ENCODE assay signal across 1 cellular context in the genomic region with DNA sequence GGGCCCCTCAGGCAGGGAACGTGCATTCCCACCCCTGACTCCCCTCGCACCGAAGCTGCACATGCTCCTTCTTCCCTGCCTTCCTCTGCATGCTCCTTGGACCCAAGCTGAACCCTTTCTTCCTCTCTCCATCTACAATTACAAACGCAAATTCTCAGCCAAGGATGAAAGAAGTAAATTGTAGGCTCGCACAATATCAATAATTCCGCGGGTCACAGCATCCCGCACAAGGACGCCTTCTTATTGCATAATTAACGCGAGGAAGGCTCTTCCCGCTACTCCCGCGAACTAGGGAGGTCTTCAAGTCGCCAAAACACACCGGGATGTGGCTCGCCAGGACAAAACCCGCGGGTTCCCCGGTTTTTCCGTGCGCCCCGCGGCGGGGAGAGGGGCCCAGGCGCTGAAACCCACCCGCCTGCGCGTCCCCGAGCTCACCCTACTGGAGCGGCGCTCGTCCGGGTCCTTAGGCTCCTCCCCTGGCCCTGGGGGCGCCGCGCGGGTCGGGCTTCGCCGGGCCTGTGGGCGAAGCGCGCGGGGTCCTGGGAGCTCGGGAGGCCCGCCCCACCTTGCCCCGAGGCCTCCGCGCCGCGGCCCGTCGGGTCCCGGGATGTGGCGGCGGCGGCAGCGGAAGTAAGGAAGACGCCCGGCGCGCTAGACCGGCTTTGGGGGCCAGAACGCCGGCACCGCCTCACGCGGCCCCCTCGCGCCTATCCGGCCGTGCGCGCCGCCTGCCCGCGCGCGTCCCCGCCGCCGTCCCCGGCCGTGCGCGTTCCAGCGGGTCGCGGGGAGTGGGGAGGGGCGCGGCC.
TF ChIP-seq lines count a peak whose summit lies in the region.

CHST10 (minus strand) TSS at position 730 of the 806 bp plus-strand sequence. CDS start 10,993 bp downstream, outside the sequence.

TF ChIP-seq in A549, 52 proteins besides CTCF, POLR2A, EP300 and RAD21 (continued from another document):
- peak; percentile 51; the same call in 1 of the 3 replicates for TF ChIP-seq BCL3 (IDR thresholded peaks at IDR 0.05)
- peak; percentile 92; the same call in 1 of the 2 replicates for TF ChIP-seq PHF8 (IDR thresholded peaks at IDR 0.05; ENCODE audit: borderline replicate concordance, low read depth)
- TF ChIP-seq CEBPB (IDR thresholded peaks at IDR 0.05), result peak; percentile 70 to 86; a peak in 3 of 4 replicates
- TF ChIP-seq JUN (IDR thresholded peaks at IDR 0.05), result peak in 1 of 2 experiments; percentile 73; a peak in 3 of 5 replicates
- 0 out of 2 replicates have a peak, but pooled peaks have one; percentile 4 for TF ChIP-seq ATOH8 (CRISPR knock-in tag; IDR thresholded peaks at IDR 0.05; ENCODE audit: low read depth)
- no peak for TF ChIP-seq RNF2 (IDR thresholded peaks at IDR 0.05; ENCODE audit: borderline replicate concordance, low read depth)
TF ChIP-seq in A549: peak in this region for 8.
